15 cellular contexts compared by ENCODE assay signal in the genomic region with DNA sequence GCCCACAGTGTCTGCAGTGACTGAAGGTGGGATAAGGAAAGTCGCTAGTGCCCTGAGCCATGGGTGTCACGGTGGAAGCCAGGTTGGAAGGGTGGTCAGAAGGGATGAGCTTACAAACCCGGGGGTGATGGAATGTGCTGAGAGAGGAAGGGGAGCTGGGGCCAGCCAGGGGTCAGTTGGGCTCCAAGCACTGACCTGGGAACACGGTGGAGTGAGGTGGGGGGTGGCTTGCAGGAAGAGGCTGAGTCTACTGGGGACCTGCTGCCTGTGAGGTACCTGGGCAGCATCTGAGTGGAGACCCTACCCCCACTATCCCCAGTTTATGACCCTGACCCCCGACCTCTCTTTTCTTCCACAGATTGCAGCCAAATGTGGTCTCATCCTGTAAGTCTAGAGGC. TPM values are rescaled to one million over a fixed set of nuclear protein-coding genes. Genes with fewer than 3 reads are reported as not detected.
DNase-seq lines count a peak whose midpoint lies in the region; ATAC-seq and TF ChIP-seq lines count a peak whose summit lies in the region.
"Had no signal": no experiment of that assay in that cellular context is flagged by ENCODE, and none has a peak within 500 bp of the region (broad histone marks: within the 10 kb centered on the region; RNA-seq: fewer than 3 reads in every experiment).

No MANE protein-coding gene starts in this region.

- no peak for DNase-seq in Caco-2
- no peak for DNase-seq in IMR-90
- DNase-seq in hepatic stellate cell (ENCODE audit: low spot score): peak; percentile 7
- DNase-seq in neuronal stem cell (ENCODE audit: low spot score): no peak
- DNase-seq in adrenal gland: no peak
- no peak for DNase-seq in NCI-H510A treated with DMSO at 0.1 percent for 48 hours (lab: John Stamatoyannopoulos, UW)
- no peak for DNase-seq in NCI-H1092 (lab: John Stamatoyannopoulos, UW)
- DNase-seq: COR-L47, HCEC 1CT, NCI-H1092 treated with DMSO at 0.1 percent for 48 hours, NCI-H1694 treated with DMSO at 0.1 percent for 48 hours, NCI-H446 treated with DMSO at 0.1 percent for 48 hours had no signal

- no peaks in the 10 kb centered on the region for H4K20me1 ChIP-seq in IMR-90 (ENCODE audit: insufficient read depth, low read length)

- TF ChIP-seq CTCF in Caco-2 (IDR thresholded peaks at IDR 0.05; ENCODE audit: insufficient read depth in 1 of 2, low read depth in 1 of 2, low read length in 1 of 2, severe bottlenecking in 1 of 2, unreplicated experiment in 1 of 2) (no peak), IMR-90 (conservative IDR thresholded peaks at IDR 0.05; ENCODE audit: low read depth, low read length) (no peak), adrenal gland (IDR thresholded peaks at IDR 0.05) (no peak)

- no peaks in the 10 kb centered on the region for H3K27me3 ChIP-seq in Caco-2 (replicated peaks; ENCODE audit: control insufficient read depth, insufficient read depth, low read length)
- no peaks in the 10 kb centered on the region for H3K27me3 ChIP-seq in IMR-90 (ENCODE audit: control insufficient read depth, insufficient read depth, low read length)
- H3K27me3 ChIP-seq in neuronal stem cell (ENCODE audit: control insufficient read depth in 3 of 3, insufficient read depth in 3 of 3, low read depth in 1 of 3, low read length in 3 of 3): peaks cover 0 to 64% (median 14%) of the 10 kb centered on the region in 3 experiments
- peaks cover 17% of the 10 kb centered on the region for H3K27me3 ChIP-seq in adrenal gland

- no peaks in the 10 kb centered on the region for H3K9me3 Mint-ChIP-seq in Caco-2 (ENCODE audit: unreplicated experiment)

- H2BK15ac ChIP-seq in IMR-90 (ENCODE audit: low read depth, low read length): peak overlapping the region; percentile 77; the same call in 1 of the 3 replicates
- H2BK15ac ChIP-seq in neuronal stem cell (ENCODE audit: low read length): no peak overlapping the region

- H3K4me3 Mint-ChIP-seq in Caco-2 (ENCODE audit: unreplicated experiment): no peak overlapping the region

- H3K9ac ChIP-seq in IMR-90 (ENCODE audit: low read depth, low read length) (no peak overlapping the region), neuronal stem cell (ENCODE audit: low read depth, low read length, poor library complexity) (no peak overlapping the region)
- H3K9ac ChIP-seq: KMS-11 had no signal

- H3K36me3 ChIP-seq in Caco-2 (ENCODE audit: control insufficient read depth, insufficient read depth, low read length) (0 out of 2 replicates have a peak, but pooled peaks cover 2% of the 10 kb centered on the region), IMR-90 (ENCODE audit: control insufficient read depth, insufficient read depth, low read length) (peaks cover 17% of the 10 kb centered on the region), neuronal stem cell (replicated peaks in 1 of 2; ENCODE audit: control insufficient read depth in 2 of 2, insufficient read depth in 2 of 2, low read length in 2 of 2) (no peaks in the 10 kb centered on the region), adrenal gland (replicated peaks in 1 of 2) (no peaks in the 10 kb centered on the region)

- WGBS in IMR-90 (ENCODE audit: extremely low coverage in 2 of 2, insufficient read length in 1 of 2), 2 experiments: 33% methylated on average over 2 of the region's 5 CpGs; no CpG with 5 or more reads in 1 of the 2 experiments
- no CpG with 5 or more reads among the region's 5 CpGs for WGBS in neuronal stem cell (ENCODE audit: extremely low coverage in 2 of 2, insufficient read length in 2 of 2, insufficient replicate concordance in 1 of 2), 2 donors
- 37 to 50% (median 49%) methylated on average over 3 to 5 of the region's 5 CpGs for WGBS in adrenal gland, 4 donors

- H2BK5ac ChIP-seq in IMR-90 (ENCODE audit: low read depth, low read length, poor library complexity, severe bottlenecking) (no peak overlapping the region), neuronal stem cell (ENCODE audit: low read length) (peak overlapping the region; percentile 16)

- H4K91ac ChIP-seq in IMR-90 (ENCODE audit: insufficient read depth, low read depth, low read length): peak overlapping the region; percentile 84; the same call in 1 of the 2 replicates
- H4K91ac ChIP-seq in neuronal stem cell (ENCODE audit: low read depth, low read length, poor library complexity): no peak overlapping the region

- H3K9me3 ChIP-seq in Caco-2 (no peaks in the 10 kb centered on the region), IMR-90 (ENCODE audit: control insufficient read depth, insufficient read depth, low read length) (no peaks in the 10 kb centered on the region), neuronal stem cell (replicated peaks in 1 of 2; ENCODE audit: control insufficient read depth in 2 of 2, insufficient read depth in 1 of 2, low read depth in 1 of 2, low read length in 2 of 2) (no peaks in the 10 kb centered on the region), adrenal gland (replicated peaks in 1 of 3) (no peaks in the 10 kb centered on the region)

- BruUV-seq in Caco-2 (replicated peaks; lab: Mats Ljungman, UMichigan): no TSS peak
- no TSS peak for BruUV-seq in IMR-90 (replicated peaks; lab: Mats Ljungman, UMichigan)

- peak overlapping the region; percentile 2 for H3K27ac Mint-ChIP-seq in Caco-2 (ENCODE audit: unreplicated experiment)

- H4K8ac ChIP-seq in IMR-90 (ENCODE audit: low read depth in 2 of 2, low read length in 2 of 2) (peak overlapping the region in 1 of 2 experiments; percentile 46; a peak in 1 of 4 replicates), neuronal stem cell (ENCODE audit: low read depth, low read length) (no peak overlapping the region)

- H3K79me1 ChIP-seq in IMR-90 (ENCODE audit: low read depth in 1 of 2, low read length in 2 of 2) (peaks cover 8 to 16% of the 10 kb centered on the region in 2 experiments; a peak in 3 of 4 replicates), neuronal stem cell (ENCODE audit: low read depth, low read length) (no peaks in the 10 kb centered on the region)

- no peak overlapping the region for H3K56ac ChIP-seq in IMR-90 (ENCODE audit: extremely low read depth, insufficient read depth, low read length)

- H2BK12ac ChIP-seq in neuronal stem cell (ENCODE audit: low read length): peak overlapping the region; percentile 1

- H3K23ac ChIP-seq in IMR-90 (ENCODE audit: low read depth, low read length) (no peak overlapping the region), neuronal stem cell (ENCODE audit: low read depth, low read length, poor library complexity) (no peak overlapping the region)

- in situ Hi-C loops in IMR-90 (cut with MboI; ENCODE audit: low sequenced_read_pairs): no loop called here

- peak overlapping the region; percentile 65 for H2AK9ac ChIP-seq in IMR-90 (replicated peaks; ENCODE audit: low read depth, low read length, poor library complexity)

- H2BK20ac ChIP-seq in IMR-90 (ENCODE audit: low read depth, low read length): peak overlapping the region; percentile 72; the same call in 1 of the 2 replicates

- no peak overlapping the region for H3K4me3 ChIP-seq in Caco-2 (ENCODE audit: low read depth, low read length)
- no peak overlapping the region for H3K4me3 ChIP-seq in IMR-90 (ENCODE audit: insufficient read depth, low read depth, low read length)
- H3K4me3 ChIP-seq in neuronal stem cell (ENCODE audit: low read length in 2 of 2): no peak overlapping the region
- H3K4me3 ChIP-seq in adrenal gland: no peak overlapping the region

- H3K9me1 ChIP-seq in IMR-90 (ENCODE audit: insufficient read depth, low read length): peaks cover 22% of the 10 kb centered on the region

- CTCF ChIA-PET in Caco-2 (lab: Charles Lee): interaction anchor here (0.6 to 2.2 kb wide), 4 partner anchors 73 to 600 kb away, joined by 3 to 11 read pairs (median 4); no protein-coding TSS in a partner anchor
- CTCF ChIA-PET in IMR-90 (lab: Yijun Ruan, JAX): no interaction called here

- no peak for TF ChIP-seq POLR2A in IMR-90 (IDR thresholded peaks at IDR 0.05; ENCODE audit: low read depth, low read length)
- no peak for TF ChIP-seq POLR2A in adrenal gland (IDR thresholded peaks at IDR 0.05)

- H2BK120ac ChIP-seq in IMR-90 (ENCODE audit: low read depth, low read length) (peak overlapping the region; percentile 54), neuronal stem cell (ENCODE audit: low read depth, low read length) (no peak overlapping the region)

- no peak overlapping the region for H4K5ac ChIP-seq in IMR-90 (ENCODE audit: low read depth, low read length)

- H3K4ac ChIP-seq in IMR-90 (ENCODE audit: low read depth, low read length) (peak overlapping the region; percentile 76), neuronal stem cell (ENCODE audit: low read length) (no peak overlapping the region)

- H3K4me2 ChIP-seq in IMR-90 (ENCODE audit: low read depth, low read length) (no peak overlapping the region), neuronal stem cell (ENCODE audit: insufficient read depth, low read length, poor library complexity, severe bottlenecking) (no peak overlapping the region)
- H3K4me2 ChIP-seq: KMS-11 had no signal

- H3K36me3 Mint-ChIP-seq in Caco-2 (ENCODE audit: insufficient read depth, unreplicated experiment): peaks cover 5% of the 10 kb centered on the region

- H3K4me1 ChIP-seq in Caco-2: peaks cover 60% of the 10 kb centered on the region
- peaks cover 24% of the 10 kb centered on the region for H3K4me1 ChIP-seq in IMR-90 (ENCODE audit: control insufficient read depth, insufficient read depth, low read length)
- H3K4me1 ChIP-seq in neuronal stem cell (ENCODE audit: control insufficient read depth in 2 of 2, insufficient read depth in 1 of 2, low read depth in 1 of 2, low read length in 2 of 2): peaks cover 0 to 22% of the 10 kb centered on the region in 2 donors
- no peaks in the 10 kb centered on the region for H3K4me1 ChIP-seq in adrenal gland (replicated peaks in 1 of 2)

- H3K27ac ChIP-seq in IMR-90 (ENCODE audit: insufficient read depth, low read length) (no peak overlapping the region), neuronal stem cell (replicated peaks; ENCODE audit: low read length) (no peak overlapping the region), adrenal gland (no peak overlapping the region)
- H3K27ac ChIP-seq: C4-2B, KMS-11 had no signal

- H2AK5ac ChIP-seq in IMR-90 (ENCODE audit: low read depth, low read length): peak overlapping the region; percentile 83
- peak overlapping the region; percentile 36 for H2AK5ac ChIP-seq in neuronal stem cell (ENCODE audit: low read depth, low read length)

- H3K14ac ChIP-seq in IMR-90 (replicated peaks; ENCODE audit: low read depth, low read length) (no peak overlapping the region), neuronal stem cell (ENCODE audit: low read length) (no peak overlapping the region)

- peak overlapping the region; percentile 73 for H3K18ac ChIP-seq in IMR-90 (ENCODE audit: low read depth, low read length)
- H3K18ac ChIP-seq in neuronal stem cell (ENCODE audit: low read length): no peak overlapping the region

- ATAC-seq in IMR-90 (ENCODE audit: low read depth) (no peak), HG02981 (IDR thresholded peaks at IDR 0.05; ENCODE audit: unreplicated experiment) (no peak)

- intact Hi-C loops in Caco-2 (cut with micrococcal nuclease; ENCODE audit: unreplicated experiment) (no loop called here), IMR-90 (cut with micrococcal nuclease) (no loop called here), adrenal gland (cut with DNase I) (no loop called here)

- POLR2A ChIA-PET in Caco-2 (lab: Charles Lee): no interaction called here
- POLR2A ChIA-PET in IMR-90 (lab: Charles Lee; ENCODE audit: unreplicated experiment): interaction anchor here (1.2 kb wide), 1 partner anchor 108 kb away, joined by 5 read pairs; no protein-coding TSS in a partner anchor

- no peak for TF ChIP-seq RAD21 in IMR-90 (IDR thresholded peaks at IDR 0.05; ENCODE audit: low read length)

- peaks cover 32% of the 10 kb centered on the region for H3K4me1 Mint-ChIP-seq in Caco-2 (ENCODE audit: low read depth, unreplicated experiment)

- dilution Hi-C loops in IMR-90 (cut with HindIII; ENCODE audit: low sequenced_read_pairs, unreplicated experiment): no loop called here

- H3K27me3 Mint-ChIP-seq in Caco-2 (ENCODE audit: insufficient read depth, unreplicated experiment): no peaks in the 10 kb centered on the region

- H2AFZ ChIP-seq in IMR-90 (replicated peaks; ENCODE audit: low read length, poor library complexity) (no peak overlapping the region), neuronal stem cell (ENCODE audit: low read length) (no peak overlapping the region)

RNA-seq across cellular contexts. Expression of a gene that starts 3.1 kb away (rescaled TPM):
- 14.6 and 14.8 TPM in 2 replicates for total RNA-seq in Caco-2 (2022)
- 0.18 and 0.28 TPM in 2 replicates for total RNA-seq in IMR-90 (2012; rRNA removed)
- polyA plus RNA-seq in IMR-90 (2012; rRNA removed): 0.86 and 1.7 TPM in 2 replicates
- polyA plus RNA-seq in IMR-90 (2012; cell fraction: cytosol; rRNA removed): 0.90 and 1.4 TPM in 2 replicates
- 1.0 and 1.1 TPM in 2 replicates for polyA plus RNA-seq in IMR-90 (2012; cell fraction: nucleus; rRNA removed; ENCODE audit: low replicate concordance)
- polyA plus RNA-seq in neuronal stem cell (2013, experiment 1 of 2): 5.0 TPM
- 5.5 TPM for polyA plus RNA-seq in neuronal stem cell (2013, experiment 2 of 2)
- total RNA-seq in adrenal gland: not detected
- under 1 TPM in 1 of 3 donors, not detected in 2; 0.13 TPM for polyA plus RNA-seq in adrenal gland

Comparison
In these comparisons a context has a peak if more than half of its experiments do, and no peak if none do; other contexts are left out.
1. RNA of a gene that starts 3.1 kb away (total RNA-seq): 14.6 to 14.8 TPM in Caco-2; 0.18 to 0.28 TPM in IMR-90 and not detected in adrenal gland; every median in the first group is over 10 times any median in the second.